In the genomic region with DNA sequence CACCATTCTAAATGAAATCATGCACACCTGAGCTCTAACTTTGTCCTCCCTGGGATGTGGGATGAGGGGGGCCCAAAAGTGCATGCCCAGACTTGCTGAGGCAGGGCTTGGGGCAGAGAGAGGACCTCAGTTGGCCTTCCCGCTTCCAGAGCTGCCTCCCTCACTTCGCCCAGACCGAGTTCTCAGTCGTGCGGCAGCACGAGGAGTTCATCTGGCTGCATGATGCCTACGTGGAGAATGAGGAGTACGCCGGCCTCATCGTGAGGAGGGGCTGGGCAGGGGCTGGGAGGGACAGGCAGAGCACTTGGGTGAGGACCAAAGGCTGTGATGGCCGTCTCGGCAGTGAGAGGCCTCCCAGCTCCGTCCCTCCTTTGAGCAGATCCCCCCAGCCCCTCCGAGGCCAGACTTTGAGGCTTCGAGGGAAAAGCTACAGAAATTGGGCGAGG, we compare ENCODE assay signal across 25 cellular contexts. TPM values are rescaled to one million over a fixed set of nuclear protein-coding genes. Genes with fewer than 3 reads are reported as not detected.
DNase-seq lines count a peak whose midpoint lies in the region; ATAC-seq and TF ChIP-seq lines count a peak whose summit lies in the region.
"Had no signal": no experiment of that assay in that cellular context is flagged by ENCODE, and none has a peak within 500 bp of the region (broad histone marks: within the 10 kb centered on the region; RNA-seq: fewer than 3 reads in every experiment).

No MANE protein-coding gene starts in this region.

- peaks cover 46% of the 10 kb centered on the region for H3K36me3 Mint-ChIP-seq in activated CD8-positive, alpha-beta T cell treated with anti-CD3 and anti-CD28 coated beads, Interleukin-2, amount 10 ng/mL, durations not matched to agents 7 days and 5 days (ENCODE audit: low read depth)
- H3K36me3 Mint-ChIP-seq in activated CD8-positive, alpha-beta T cell treated with anti-CD3 and anti-CD28 coated beads for 36 hours (ENCODE audit: low read depth): peaks cover 38% of the 10 kb centered on the region
- peaks cover 32% of the 10 kb centered on the region for H3K36me3 Mint-ChIP-seq in activated T-helper 17 cell treated with anti-CD3 and anti-CD28 coated beads, Interleukin-2, amount 50 U/mL, for 72 hours (ENCODE audit: low read depth)

- no peak overlapping the region for H3K27ac ChIP-seq in neuronal stem cell (replicated peaks; ENCODE audit: low read length)
- H3K27ac ChIP-seq: HL-60 had no signal

- CTCF ChIA-PET in activated CD8-positive, alpha-beta T cell treated with anti-CD3 and anti-CD28 coated beads, Interleukin-2, amount 10 ng/mL, durations not matched to agents 7 days and 5 days (lab: Charles Lee): interaction anchor here (1.0 to 7.2 kb wide), 7 partner anchors 10 to 195 kb away, joined by 3 to 36 read pairs (median 6); a partner anchor contains a TSS
- CTCF ChIA-PET in activated CD8-positive, alpha-beta T cell treated with anti-CD3 and anti-CD28 coated beads for 36 hours (lab: Charles Lee): interaction anchor here (0.6 to 5.1 kb wide), 6 partner anchors 12 to 73 kb away, joined by 3 to 47 read pairs (median 8); a partner anchor contains a TSS

- ATAC-seq in activated CD8-positive, alpha-beta T cell treated with anti-CD3 and anti-CD28 coated beads, Interleukin-2, amount 10 ng/mL, durations not matched to agents 7 days and 5 days: peak; percentile 1
- ATAC-seq in activated CD8-positive, alpha-beta T cell treated with anti-CD3 and anti-CD28 coated beads for 36 hours: no peak
- ATAC-seq in activated T-helper 17 cell treated with anti-CD3 and anti-CD28 coated beads, Interleukin-2, amount 50 U/mL, for 72 hours (replicated peaks): no peak
- ATAC-seq in HG03025 (IDR thresholded peaks at IDR 0.05; ENCODE audit: low FRiP score, unreplicated experiment) (no peak), HG03108 (IDR thresholded peaks at IDR 0.05; ENCODE audit: unreplicated experiment) (no peak), HG03097 (IDR thresholded peaks at IDR 0.05; ENCODE audit: low FRiP score, unreplicated experiment) (no peak)

- no peak overlapping the region for H2BK5ac ChIP-seq in neuronal stem cell (ENCODE audit: low read length)

- no CpG with 5 or more reads among the region's 16 CpGs for WGBS in neuronal stem cell (ENCODE audit: extremely low coverage in 2 of 2, insufficient read length in 2 of 2, insufficient replicate concordance in 1 of 2), 2 donors

- H4K91ac ChIP-seq in neuronal stem cell (ENCODE audit: low read depth, low read length, poor library complexity): no peak overlapping the region

- peaks cover 34 to 35% of the 10 kb centered on the region in 2 donors for H3K36me3 ChIP-seq in neuronal stem cell (replicated peaks in 1 of 2; ENCODE audit: control insufficient read depth in 2 of 2, insufficient read depth in 2 of 2, low read length in 2 of 2)

- peaks cover 17% of the 10 kb centered on the region for H3K4me1 Mint-ChIP-seq in activated CD8-positive, alpha-beta T cell treated with anti-CD3 and anti-CD28 coated beads, Interleukin-2, amount 10 ng/mL, durations not matched to agents 7 days and 5 days (ENCODE audit: low read depth)
- H3K4me1 Mint-ChIP-seq in activated CD8-positive, alpha-beta T cell treated with anti-CD3 and anti-CD28 coated beads for 36 hours (ENCODE audit: low read depth): peaks cover 13% of the 10 kb centered on the region
- peaks cover 6% of the 10 kb centered on the region for H3K4me1 Mint-ChIP-seq in activated T-helper 17 cell treated with anti-CD3 and anti-CD28 coated beads, Interleukin-2, amount 50 U/mL, for 72 hours

- H3K27me3 ChIP-seq in neuronal stem cell (ENCODE audit: control insufficient read depth in 3 of 3, insufficient read depth in 3 of 3, low read depth in 1 of 3, low read length in 3 of 3): no peaks in the 10 kb centered on the region

- H3K4ac ChIP-seq in neuronal stem cell (ENCODE audit: low read length): no peak overlapping the region

- no peak overlapping the region for H2BK120ac ChIP-seq in neuronal stem cell (ENCODE audit: low read depth, low read length)

- peak overlapping the region; percentile 32 for H3K9ac ChIP-seq in neuronal stem cell (ENCODE audit: low read depth, low read length, poor library complexity)

- H3K4me3 Mint-ChIP-seq in activated CD8-positive, alpha-beta T cell treated with anti-CD3 and anti-CD28 coated beads, Interleukin-2, amount 10 ng/mL, durations not matched to agents 7 days and 5 days: no peak overlapping the region
- no peak overlapping the region for H3K4me3 Mint-ChIP-seq in activated CD8-positive, alpha-beta T cell treated with anti-CD3 and anti-CD28 coated beads for 36 hours
- no peak overlapping the region for H3K4me3 Mint-ChIP-seq in activated T-helper 17 cell treated with anti-CD3 and anti-CD28 coated beads, Interleukin-2, amount 50 U/mL, for 72 hours
- H3K4me3 Mint-ChIP-seq: activated naive CD8-positive, alpha-beta T cell treated with anti-CD3 and anti-CD28 coated beads for 36 hours; B cell had no signal

- TF ChIP-seq CTCF in activated CD8-positive, alpha-beta T cell treated with anti-CD3 and anti-CD28 coated beads for 36 hours (IDR thresholded peaks at IDR 0.05): no peak

- no peak overlapping the region for H3K14ac ChIP-seq in neuronal stem cell (ENCODE audit: low read length)

- H2AFZ ChIP-seq in neuronal stem cell (ENCODE audit: low read length): no peak overlapping the region

- H3K4me1 ChIP-seq in neuronal stem cell (ENCODE audit: control insufficient read depth in 2 of 2, insufficient read depth in 1 of 2, low read depth in 1 of 2, low read length in 2 of 2): peaks cover 0 to 4% of the 10 kb centered on the region in 2 donors

- intact Hi-C loops in activated CD8-positive, alpha-beta T cell treated with anti-CD3 and anti-CD28 coated beads for 36 hours (cut with micrococcal nuclease): no loop called here

- no peak overlapping the region for H3K4me2 ChIP-seq in neuronal stem cell (ENCODE audit: insufficient read depth, low read length, poor library complexity, severe bottlenecking)

- peak overlapping the region; percentile 25 for H3K27ac Mint-ChIP-seq in activated CD8-positive, alpha-beta T cell treated with anti-CD3 and anti-CD28 coated beads, Interleukin-2, amount 10 ng/mL, durations not matched to agents 7 days and 5 days
- H3K27ac Mint-ChIP-seq in activated CD8-positive, alpha-beta T cell treated with anti-CD3 and anti-CD28 coated beads for 36 hours: no peak overlapping the region
- H3K27ac Mint-ChIP-seq in activated T-helper 17 cell treated with anti-CD3 and anti-CD28 coated beads, Interleukin-2, amount 50 U/mL, for 72 hours: peak overlapping the region; percentile 36
- H3K27ac Mint-ChIP-seq: activated naive CD8-positive, alpha-beta T cell treated with anti-CD3 and anti-CD28 coated beads for 36 hours; activated T-helper 2 cell treated with anti-CD3 and anti-CD28 coated beads, Interferon-gamma antibody, Interleukin-2, Interleukin-4, amounts not matched to agents 10 μg/mL and 5 μg/mL and 100 μg/mL, durations not matched to agents 14 hours and 24 hours and 36 hours; B cell had no signal

- POLR2A ChIA-PET in activated CD8-positive, alpha-beta T cell treated with anti-CD3 and anti-CD28 coated beads, Interleukin-2, amount 10 ng/mL, durations not matched to agents 7 days and 5 days (lab: Charles Lee): interaction anchor here (1.3 to 15.9 kb wide), 4 partner anchors 10 to 130 kb away, joined by 3 to 305 read pairs (median 10); a partner anchor contains a TSS
- POLR2A ChIA-PET in activated CD8-positive, alpha-beta T cell treated with anti-CD3 and anti-CD28 coated beads for 36 hours (lab: Charles Lee): interaction anchor here (0.6 to 29.8 kb wide), 8 partner anchors 10 to 158 kb away, joined by 3 to 560 read pairs (median 4); a partner anchor contains a TSS

- H3K23ac ChIP-seq in neuronal stem cell (ENCODE audit: low read depth, low read length, poor library complexity): peak overlapping the region; percentile 81

- no peak overlapping the region for H2BK15ac ChIP-seq in neuronal stem cell (ENCODE audit: low read length)

- no peak overlapping the region for H2BK12ac ChIP-seq in neuronal stem cell (ENCODE audit: low read length)

- H4K8ac ChIP-seq in neuronal stem cell (ENCODE audit: low read depth, low read length): no peak overlapping the region

- H3K4me3 ChIP-seq in neuronal stem cell (ENCODE audit: low read length in 2 of 2): peak overlapping the region in 1 of 2 donors; percentile 36

- peaks cover 4% of the 10 kb centered on the region for H3K79me1 ChIP-seq in neuronal stem cell (ENCODE audit: low read depth, low read length)

- no peak overlapping the region for H3K18ac ChIP-seq in neuronal stem cell (ENCODE audit: low read length)

- H3K9me3 Mint-ChIP-seq in activated CD8-positive, alpha-beta T cell treated with anti-CD3 and anti-CD28 coated beads, Interleukin-2, amount 10 ng/mL, durations not matched to agents 7 days and 5 days (ENCODE audit: insufficient read depth): no peaks in the 10 kb centered on the region
- peaks cover 3% of the 10 kb centered on the region for H3K9me3 Mint-ChIP-seq in activated CD8-positive, alpha-beta T cell treated with anti-CD3 and anti-CD28 coated beads for 36 hours
- H3K9me3 Mint-ChIP-seq in activated T-helper 17 cell treated with anti-CD3 and anti-CD28 coated beads, Interleukin-2, amount 50 U/mL, for 72 hours: no peaks in the 10 kb centered on the region

- H3K9me3 ChIP-seq in neuronal stem cell (replicated peaks in 1 of 2; ENCODE audit: control insufficient read depth in 2 of 2, insufficient read depth in 1 of 2, low read depth in 1 of 2, low read length in 2 of 2): peaks cover 6 to 14% of the 10 kb centered on the region in 2 donors

- DNase-seq in activated CD8-positive, alpha-beta T cell treated with anti-CD3 and anti-CD28 coated beads, Interleukin-2, amount 10 ng/mL, durations not matched to agents 7 days and 5 days: no peak
- no peak for DNase-seq in activated CD8-positive, alpha-beta T cell treated with anti-CD3 and anti-CD28 coated beads for 36 hours
- DNase-seq in H4 (ENCODE audit: low spot score) (peak; percentile 4), neuronal stem cell (ENCODE audit: low spot score) (no peak)
- DNase-seq: activated CD8-positive, alpha-beta memory T cell treated with anti-CD3 and anti-CD28 coated beads for 24 hours; activated naive CD8-positive, alpha-beta T cell treated with anti-CD3 and anti-CD28 coated beads for 36 hours; cerebellar nuclear complex; DND-41; effector CD8-positive, alpha-beta T cell; foreskin melanocyte; mammary epithelial cell; NCI-H1105 treated with DMSO at 0.1 percent for 48 hours; NCI-H510A; retina; stimulated activated CD4-positive, alpha-beta T cell treated with anti-CD3 and anti-CD28 coated beads, Interleukin-4, amount 100 ng/mL, for 24 hours; T1000 had no signal

- no peak overlapping the region for H2AK5ac ChIP-seq in neuronal stem cell (ENCODE audit: low read depth, low read length)

- H3K27me3 Mint-ChIP-seq in activated CD8-positive, alpha-beta T cell treated with anti-CD3 and anti-CD28 coated beads, Interleukin-2, amount 10 ng/mL, durations not matched to agents 7 days and 5 days (ENCODE audit: low read depth): no peaks in the 10 kb centered on the region
- H3K27me3 Mint-ChIP-seq in activated CD8-positive, alpha-beta T cell treated with anti-CD3 and anti-CD28 coated beads for 36 hours: no peaks in the 10 kb centered on the region
- no peaks in the 10 kb centered on the region for H3K27me3 Mint-ChIP-seq in activated T-helper 17 cell treated with anti-CD3 and anti-CD28 coated beads, Interleukin-2, amount 50 U/mL, for 72 hours
- H3K27me3 Mint-ChIP-seq: activated naive CD8-positive, alpha-beta T cell treated with anti-CD3 and anti-CD28 coated beads for 36 hours; B cell had no signal

RNA-seq across cellular contexts. Expression of a gene that starts 8.2 kb away (rescaled TPM):
- total RNA-seq in activated CD8-positive, alpha-beta T cell treated with anti-CD3 and anti-CD28 coated beads, Interleukin-2, amount 10 ng/mL, durations not matched to agents 7 days and 5 days: 1,000 to 10,000 TPM; 2,110 to 2,145 TPM
- total RNA-seq in activated CD8-positive, alpha-beta T cell treated with anti-CD3 and anti-CD28 coated beads for 36 hours: 1,000 to 10,000 TPM; 1,059 to 1,062 TPM
- total RNA-seq in H4 (2014; rRNA removed; shearing (Covaris generic)): 1,250 and 1,621 TPM in 2 replicates
- 1,000 to 10,000 TPM in 1 of 2 donors, 100 to 1,000 TPM in 1; 682 to 1,566 TPM for total RNA-seq in activated T-helper 17 cell treated with anti-CD3 and anti-CD28 coated beads, Interleukin-2, amount 50 U/mL, for 72 hours
- 860 TPM for polyA plus RNA-seq in neuronal stem cell (2013, experiment 1 of 2)
- polyA plus RNA-seq in neuronal stem cell (2013, experiment 2 of 2): 866 TPM

RNA-seq across cellular contexts. Expression of a gene that starts 10.4 kb away (rescaled TPM):
- 100 to 1,000 TPM; 106 to 111 TPM for total RNA-seq in activated CD8-positive, alpha-beta T cell treated with anti-CD3 and anti-CD28 coated beads, Interleukin-2, amount 10 ng/mL, durations not matched to agents 7 days and 5 days
- 10 to 100 TPM; 54.7 to 60.2 TPM for total RNA-seq in activated CD8-positive, alpha-beta T cell treated with anti-CD3 and anti-CD28 coated beads for 36 hours
- total RNA-seq in H4 (2014; rRNA removed; shearing (Covaris generic)): 13.6 and 20.0 TPM in 2 replicates
- 10 to 100 TPM; 65.2 to 77.2 TPM for total RNA-seq in activated T-helper 17 cell treated with anti-CD3 and anti-CD28 coated beads, Interleukin-2, amount 50 U/mL, for 72 hours
- polyA plus RNA-seq in neuronal stem cell (2013, experiment 1 of 2): 25.3 TPM
- 26.7 TPM for polyA plus RNA-seq in neuronal stem cell (2013, experiment 2 of 2)

RNA-seq across cellular contexts. Expression of a gene that starts 16.0 kb away (rescaled TPM):
- total RNA-seq in activated CD8-positive, alpha-beta T cell treated with anti-CD3 and anti-CD28 coated beads, Interleukin-2, amount 10 ng/mL, durations not matched to agents 7 days and 5 days: 1 to 10 TPM in 1 of 2 experiments, under 1 TPM in 1; 0.44 to 1.6 TPM
- 1 to 10 TPM; 1.6 to 2.1 TPM for total RNA-seq in activated CD8-positive, alpha-beta T cell treated with anti-CD3 and anti-CD28 coated beads for 36 hours
- not detected in 2 replicates for total RNA-seq in H4 (2014; rRNA removed; shearing (Covaris generic))
- 1 to 10 TPM; 1.6 to 6.6 TPM for total RNA-seq in activated T-helper 17 cell treated with anti-CD3 and anti-CD28 coated beads, Interleukin-2, amount 50 U/mL, for 72 hours
- polyA plus RNA-seq in neuronal stem cell (2013, experiment 1 of 2): 3.0 TPM
- 3.3 TPM for polyA plus RNA-seq in neuronal stem cell (2013, experiment 2 of 2)

RNA-seq across cellular contexts. Expression of a gene that starts 22.8 kb away (rescaled TPM):
- total RNA-seq in activated CD8-positive, alpha-beta T cell treated with anti-CD3 and anti-CD28 coated beads, Interleukin-2, amount 10 ng/mL, durations not matched to agents 7 days and 5 days: 1 to 10 TPM; 4.8 to 5.0 TPM
- 10 to 100 TPM; 17.1 to 18.0 TPM for total RNA-seq in activated CD8-positive, alpha-beta T cell treated with anti-CD3 and anti-CD28 coated beads for 36 hours
- total RNA-seq in H4 (2014; rRNA removed; shearing (Covaris generic)): 0.33 and 3.9 TPM in 2 replicates
- total RNA-seq in activated T-helper 17 cell treated with anti-CD3 and anti-CD28 coated beads, Interleukin-2, amount 50 U/mL, for 72 hours: 10 to 100 TPM; 11.5 to 76.3 TPM
- 44.5 TPM for polyA plus RNA-seq in neuronal stem cell (2013, experiment 1 of 2)
- 44.0 TPM for polyA plus RNA-seq in neuronal stem cell (2013, experiment 2 of 2)

RNA-seq across cellular contexts. Expression of a gene that starts 29.8 kb away (rescaled TPM):
- 100 to 1,000 TPM; 381 to 413 TPM for total RNA-seq in activated CD8-positive, alpha-beta T cell treated with anti-CD3 and anti-CD28 coated beads, Interleukin-2, amount 10 ng/mL, durations not matched to agents 7 days and 5 days
- 100 to 1,000 TPM; 124 to 126 TPM for total RNA-seq in activated CD8-positive, alpha-beta T cell treated with anti-CD3 and anti-CD28 coated beads for 36 hours
- not detected in 2 replicates for total RNA-seq in H4 (2014; rRNA removed; shearing (Covaris generic))
- total RNA-seq in activated T-helper 17 cell treated with anti-CD3 and anti-CD28 coated beads, Interleukin-2, amount 50 U/mL, for 72 hours: 10 to 100 TPM in 1 of 2 donors, 1 to 10 TPM in 1; 5.4 to 23.6 TPM
- polyA plus RNA-seq in neuronal stem cell (2013, experiment 1 of 2): not detected
- not detected for polyA plus RNA-seq in neuronal stem cell (2013, experiment 2 of 2)
- total RNA-seq: astrocyte, mammary epithelial cell, osteocyte had no signal
